In genomic region chr17:55433029-55433628, GRCh38 we compare ENCODE assay signal across 11 cellular contexts. TPM values are rescaled to one million over a fixed set of nuclear protein-coding genes. Genes with fewer than 3 reads are reported as not detected.
DNase-seq lines count a peak whose midpoint lies in the region; ATAC-seq, FAIRE-seq and TF ChIP-seq lines count a peak whose summit lies in the region.
"Had no signal": no experiment of that assay in that cellular context is flagged by ENCODE, and none has a peak within 500 bp of the region (broad histone marks: within the 10 kb centered on the region; RNA-seq: fewer than 3 reads in every experiment).

No MANE protein-coding gene starts in this region.

- no peak overlapping the region for H4K5ac ChIP-seq in mesendoderm (ENCODE audit: low read length)

- intact Hi-C loops in mammary epithelial cell (cut with micrococcal nuclease): loop anchor here (1.0 to 5.0 kb wide), 4 partner anchors 11 to 144 kb away; no protein-coding TSS in a partner anchor

- no peaks in the 10 kb centered on the region for H3K79me1 ChIP-seq in mesendoderm (ENCODE audit: low read length)

- H2AK5ac ChIP-seq in mesendoderm (ENCODE audit: low read length): no peak overlapping the region

- TF ChIP-seq CTCF in A549 (IDR thresholded peaks at IDR 0.05): no peak
- no peak for TF ChIP-seq CTCF in mammary epithelial cell (conservative IDR thresholded peaks at IDR 0.05 in 1 of 2, IDR thresholded peaks at IDR 0.05 in 1 of 2; ENCODE audit: extremely low read depth in 1 of 2, insufficient read depth in 1 of 2, low read depth in 1 of 2, low read length in 2 of 2)

- no peak overlapping the region for H3K23ac ChIP-seq in mesendoderm (ENCODE audit: low read length)

- POLR2A ChIA-PET in A549 (lab: Yijun Ruan, JAX): interaction anchor here (0.7 to 2.4 kb wide), 15 partner anchors 10 to 1017 kb away, joined by 3 to 48 read pairs (median 4); partner anchors contain the start of gene MMD

- peak overlapping the region; percentile 84 to 86 for H3K27ac ChIP-seq in A549
- H3K27ac ChIP-seq in mammary epithelial cell (ENCODE audit: insufficient read depth, low read depth, low read length): peak overlapping the region; percentile 95
- H3K27ac ChIP-seq in mesendoderm (ENCODE audit: low read depth, low read length): no peak overlapping the region

- H2AFZ ChIP-seq in mammary epithelial cell (ENCODE audit: low read depth, low read length): peak overlapping the region; percentile 36

- no peaks in the 10 kb centered on the region for H3K36me3 ChIP-seq in mammary epithelial cell (ENCODE audit: insufficient read depth, low read length)
- no peaks in the 10 kb centered on the region for H3K36me3 ChIP-seq in mesendoderm (ENCODE audit: control insufficient read depth, insufficient read depth, low read length)

- H3K56ac ChIP-seq in mesendoderm (ENCODE audit: low read length): no peak overlapping the region

- H3K4me2 ChIP-seq in A549 (peak overlapping the region; percentile 77), mammary epithelial cell (ENCODE audit: insufficient read depth, low read depth, low read length) (peak overlapping the region; percentile 76), mesendoderm (ENCODE audit: low read length) (no peak overlapping the region)

- FAIRE-seq in A549 (lab: Jason Lieb, UNC): peak; percentile 95

- no peak overlapping the region for H2BK120ac ChIP-seq in mesendoderm (ENCODE audit: low read depth, low read length)

- peak; percentile 71 to 85 for DNase-seq in A549 (ENCODE audit: low read depth in 1 of 2, low spot score in 1 of 2)
- peak; percentile 96 for DNase-seq in HT-29 (ENCODE audit: low spot score)
- peak; percentile 97 for DNase-seq in mammary epithelial cell
- peak; percentile 76 for DNase-seq in mesendoderm
- DNase-seq in activated CD4-positive, alpha-beta T cell treated with anti-CD3 and anti-CD28 coated beads for 1 hour: no peak
- DNase-seq in NCI-H510A (lab: John Stamatoyannopoulos, UW): no peak
- DNase-seq: activated gamma-delta T cell treated with Interleukin-2 at 50 U/mL for 16 hours; AML-193; effector CD8-positive, alpha-beta T cell had no signal

- H3K4ac ChIP-seq in mesendoderm (ENCODE audit: low read depth, low read length): no peak overlapping the region

- no peak overlapping the region for H3K18ac ChIP-seq in mesendoderm (ENCODE audit: low read length)

- in situ Hi-C loops in mammary epithelial cell (cut with MboI; ENCODE audit: low sequenced_read_pairs in 2 of 2): no loop called here

- 1% methylated on average over 7 of the region's 7 CpGs for WGBS in A549 (ENCODE audit: missing lambda C conversion rate)
- WGBS in mammary epithelial cell (ENCODE audit: low coverage, missing lambda C conversion rate): 4% methylated on average over 6 of the region's 7 CpGs
- no CpG with 5 or more reads among the region's 7 CpGs for WGBS in mesendoderm (ENCODE audit: extremely low coverage, insufficient coverage, low lambda C conversion rate)

- peak in 1 of 2 experiments; percentile 24; a peak in 1 of 5 replicates for TF ChIP-seq RAD21 in A549 (conservative IDR thresholded peaks at IDR 0.05 in 1 of 2, IDR thresholded peaks at IDR 0.05 in 1 of 2)

- CTCF ChIA-PET in A549 (lab: Yijun Ruan, JAX) (interaction anchor here (0.7 to 2.3 kb wide), 14 partner anchors 9 to 145 kb away, joined by 3 to 10 read pairs (median 4); partner anchors contain the start of gene MMD), mammary epithelial cell (lab: Charles Lee; ENCODE audit: low non-redundant PET) (no interaction called here)

- H3K4me3 ChIP-seq in A549 (peak overlapping the region; percentile 6; the same call in 1 of the 3 replicates), mammary epithelial cell (replicated peaks in 1 of 3; ENCODE audit: insufficient read depth in 1 of 3, low read depth in 2 of 3, low read length in 3 of 3) (peak overlapping the region in 2 of 3 experiments; percentile 1 to 23), mesendoderm (ENCODE audit: low read length) (no peak overlapping the region)

- H3K9me3 ChIP-seq in A549: no peaks in the 10 kb centered on the region
- H3K9me3 ChIP-seq in mammary epithelial cell (replicated peaks; ENCODE audit: insufficient read depth, low read length): no peaks in the 10 kb centered on the region

- H3K4me1 ChIP-seq in A549: peaks cover 55% of the 10 kb centered on the region
- H3K4me1 ChIP-seq in mammary epithelial cell (ENCODE audit: insufficient read depth, low read length): peaks cover 41% of the 10 kb centered on the region
- H3K4me1 ChIP-seq in mesendoderm (ENCODE audit: control insufficient read depth, low read depth, low read length): peaks cover 2% of the 10 kb centered on the region

- TF ChIP-seq POLR2A in A549 (IDR thresholded peaks at IDR 0.05; ENCODE audit: low read length): no peak

- peak overlapping the region; percentile 75 for H3K9ac ChIP-seq in mammary epithelial cell (ENCODE audit: insufficient read depth, low read length)
- H3K9ac ChIP-seq in mesendoderm (ENCODE audit: low read length): no peak overlapping the region

- H2BK15ac ChIP-seq in mesendoderm (replicated peaks; ENCODE audit: low read depth): no peak overlapping the region

- H4K8ac ChIP-seq in mesendoderm (ENCODE audit: low read depth, low read length): no peak overlapping the region

- peak; percentile 88 to 91; a peak in 4 of 5 replicates for TF ChIP-seq EP300 in A549 (IDR thresholded peaks at IDR 0.05)

- H3K27me3 ChIP-seq in mammary epithelial cell (ENCODE audit: insufficient read depth, low read length) (no peaks in the 10 kb centered on the region), mesendoderm (ENCODE audit: insufficient read depth, low read length, poor library complexity) (no peaks in the 10 kb centered on the region)

- BruUV-seq in mammary epithelial cell (replicated peaks; lab: Mats Ljungman, UMichigan): no TSS peak

- H3K79me2 ChIP-seq in mammary epithelial cell (ENCODE audit: insufficient read depth, low read length): no peaks in the 10 kb centered on the region
- no peaks in the 10 kb centered on the region for H3K79me2 ChIP-seq in mesendoderm (ENCODE audit: control insufficient read depth, insufficient read depth, low read length)

- no peaks in the 10 kb centered on the region for H4K20me1 ChIP-seq in mammary epithelial cell (ENCODE audit: insufficient read depth, low read length)

- dilution Hi-C loops in mammary epithelial cell (cut with HindIII; ENCODE audit: low sequenced_read_pairs): no loop called here

- no peak overlapping the region for H2BK5ac ChIP-seq in mesendoderm (ENCODE audit: low read length)

- ATAC-seq in A549 (peak; percentile 78 to 81), HG03457 (IDR thresholded peaks at IDR 0.05; ENCODE audit: unreplicated experiment) (no peak), GM19467 (IDR thresholded peaks at IDR 0.05; ENCODE audit: unreplicated experiment) (no peak)

TF ChIP-seq in A549, 52 proteins besides CTCF, POLR2A, EP300 and RAD21:
- peak; percentile 89 for TF ChIP-seq JUNB (IDR thresholded peaks at IDR 0.05)
- peak; percentile 63 to 69 for TF ChIP-seq CEBPB (IDR thresholded peaks at IDR 0.05)
- peak; percentile 69 to 80; a peak in 3 of 5 replicates for TF ChIP-seq JUN (IDR thresholded peaks at IDR 0.05)
- peak; percentile 38; the same call in 1 of the 2 replicates for TF ChIP-seq HES2 (IDR thresholded peaks at IDR 0.05)
- no peak for TF ChIP-seq EHMT2 (IDR thresholded peaks at IDR 0.05; ENCODE audit: low read depth)
- TF ChIP-seq ZNF302 (CRISPR knock-in tag; IDR thresholded peaks at IDR 0.05): 0 out of 2 replicates have a peak, but pooled peaks have one; percentile 7
- TF ChIP-seq TFCP2L1 (CRISPR knock-in tag; IDR thresholded peaks at IDR 0.05): no peak
- peak; percentile 68; the same call in 1 of the 3 replicates for TF ChIP-seq BCL3 (IDR thresholded peaks at IDR 0.05)
- peak; percentile 71; the same call in 1 of the 2 replicates for TF ChIP-seq FOSL2 (IDR thresholded peaks at IDR 0.05)
- peak; percentile 79 for TF ChIP-seq FOSL2 (CRISPR knock-in tag; IDR thresholded peaks at IDR 0.05)
- no peak for TF ChIP-seq ZSCAN20 (CRISPR knock-in tag; IDR thresholded peaks at IDR 0.05)
- no peak for TF ChIP-seq HOXA7 (CRISPR knock-in tag; IDR thresholded peaks at IDR 0.05)
- peak; percentile 22 for TF ChIP-seq ZFP36 (IDR thresholded peaks at IDR 0.05; ENCODE audit: borderline replicate concordance, partially characterized antibody)
- TF ChIP-seq GATA3 (IDR thresholded peaks at IDR 0.05; ENCODE audit: borderline replicate concordance): peak; percentile 99

RNA-seq across cellular contexts. Expression of gene MMD, which starts 11.5 kb away (rescaled TPM):
- polyA plus RNA-seq in A549 (2011; rRNA removed): 50.9 and 54.7 TPM in 2 replicates
- polyA plus RNA-seq in A549 (2012; cell fraction: cytosol; rRNA removed): 15.3 and 22.2 TPM in 2 replicates
- 8.6 and 12.5 TPM in 2 replicates for polyA plus RNA-seq in A549 (2012; cell fraction: nucleus; rRNA removed)
- polyA plus RNA-seq in A549 (2017; fragmentation: RNase III; extraction: RNeasy Plus Mini Kit Qiagen cat#74134 plus additional on column Dnase treatment): 16.9 to 25.9 TPM (median 22.5 TPM) in 3 replicates
- 24.2 and 38.4 TPM in 2 replicates for polyA minus RNA-seq in A549 (2011; rRNA and poly(A)+ RNA removed)
- 20.2 and 23.9 TPM in 2 replicates for total RNA-seq in HT-29 (2014; rRNA removed; shearing (Covaris generic))
- total RNA-seq in mammary epithelial cell: 1 to 10 TPM; 7.8 to 9.0 TPM
- polyA plus RNA-seq in mammary epithelial cell: 4.3 TPM
- 1.9 TPM for polyA minus RNA-seq in mammary epithelial cell
- polyA plus RNA-seq in mesendoderm (2013, experiment 1 of 2): 22.7 TPM
- polyA plus RNA-seq in mesendoderm (2013, experiment 2 of 2): 22.9 TPM

Comparison
In these comparisons a context has a peak if more than half of its experiments do, and no peak if none do; other contexts are left out.
1. ATAC-seq: peak in A549 (2 of 2); none in HG03457 (single experiment) and GM19467 (single experiment).
2. DNase-seq: peak in A549 (2 of 2), HT-29 (single experiment), mammary epithelial cell (single experiment) and mesendoderm (single experiment); none in activated CD4-positive, alpha-beta T cell treated with anti-CD3 and anti-CD28 coated beads for 1 hour (single experiment) and NCI-H510A (single experiment).